15 cellular contexts compared by ENCODE assay signal in genomic region chr3:152977356-152977755, GRCh38.
"Had no signal": no experiment of that assay in that cellular context is flagged by ENCODE, and none has a peak within 500 bp of the region (broad histone marks: within the 10 kb centered on the region; RNA-seq: fewer than 3 reads in every experiment).

No MANE protein-coding gene starts in this region.

- H3K27ac Mint-ChIP-seq: naive B cell, nephron, progenitor cell of endocrine pancreas, type B pancreatic cell had no signal

- H3K36me3 Mint-ChIP-seq: naive B cell, type B pancreatic cell had no signal

- H3K9me3 Mint-ChIP-seq: nephron, type B pancreatic cell had no signal

- H3K9me3 ChIP-seq: heart left ventricle, pancreas had no signal

- H3K4me3 ChIP-seq: heart left ventricle, pancreas, smooth muscle cell had no signal

- H3K27me3 Mint-ChIP-seq: progenitor cell of endocrine pancreas, type B pancreatic cell had no signal

- H3K27ac ChIP-seq: heart left ventricle, pancreas had no signal

- H3K27me3 ChIP-seq: pancreas had no signal

- H3K4me1 Mint-ChIP-seq: naive B cell, nephron had no signal

- DNase-seq: effector memory CD4-positive, alpha-beta T cell; heart left ventricle; hypothalamus; kidney glomerular epithelial cell; mesendoderm; naive B cell; occipital lobe; pancreas; right cardiac atrium; stimulated activated CD4-positive, alpha-beta T cell treated with anti-CD3 and anti-CD28 coated beads, Interleukin-2, amount 100 ng/mL, for 48 hours; stimulated activated naive CD4-positive, alpha-beta T cell treated with Interleukin-2 at 50 U/mL for 16 hours had no signal

- H3K36me3 ChIP-seq: heart left ventricle, pancreas had no signal

- ATAC-seq: heart left ventricle, pancreas, right cardiac atrium had no signal

- H3K4me1 ChIP-seq: heart left ventricle, pancreas had no signal

- H3K4me3 Mint-ChIP-seq: naive B cell, nephron, type B pancreatic cell had no signal
